25 cellular contexts compared by ENCODE assay signal in genomic region chr4:142607976-142608375, GRCh38.
"Had no signal": no experiment of that assay in that cellular context is flagged by ENCODE, and none has a peak within 500 bp of the region (broad histone marks: within the 10 kb centered on the region; RNA-seq: fewer than 3 reads in every experiment).

No MANE protein-coding gene starts in this region.

- ATAC-seq: effector memory CD8-positive, alpha-beta T cell; gastroesophageal sphincter; lower lobe of right lung; natural killer cell treated with Interleukin-12 subunit alpha and Interleukin-12 subunit beta and Interleukin-15 and Interleukin-18, amount 100 ng/mL, for 72 hours; right lobe of liver; stimulated activated naive B cell treated with anti-CD40 and anti-IgM and Interleukin-4, amounts not matched to agents 10 μg/mL and 1 μg/mL and 100 μg/mL, for 72 hours had no signal

- H3K4me1 ChIP-seq: gastroesophageal sphincter, left ventricle myocardium inferior, lower lobe of right lung, prostate gland, right lobe of liver had no signal

- H3K4me2 ChIP-seq: neural progenitor cell had no signal

- H3K9me3 ChIP-seq: ovary, prostate gland, right lobe of liver had no signal

- H3K27me3 ChIP-seq: esophagus muscularis mucosa, gastroesophageal sphincter, neural progenitor cell, ovary, right lobe of liver, stomach, transverse colon had no signal

- H2AFZ ChIP-seq: neural progenitor cell had no signal

- H3K9ac ChIP-seq: neural progenitor cell had no signal

- H3K4me3 ChIP-seq: esophagus muscularis mucosa, gastroesophageal sphincter, left ventricle myocardium inferior, lower lobe of right lung, neural progenitor cell, ovary, prostate gland, right lobe of liver, stomach, thoracic aorta, transverse colon had no signal

- H3K36me3 ChIP-seq: esophagus muscularis mucosa, gastroesophageal sphincter, left ventricle myocardium inferior, lower lobe of right lung, neural progenitor cell, ovary, prostate gland, right lobe of liver, stomach, thoracic aorta, transverse colon had no signal

- DNase-seq: cerebellar nuclear complex; effector memory CD8-positive, alpha-beta T cell; glutamatergic neuron; islet precursor cell; left ventricle myocardium inferior; lower lobe of right lung; mesendoderm; nucleus accumbens; ovary; retina; right lobe of liver; stimulated activated CD4-positive, alpha-beta T cell treated with anti-CD3 and anti-CD28 coated beads, Interleukin-2, amount 100 ng/mL, for 24 hours; stimulated activated CD4-positive, alpha-beta T cell treated with anti-CD3 and anti-CD28 coated beads, Interleukin-4, amount 100 ng/mL, for 4 hours; stimulated activated naive B cell treated with anti-CD40 and anti-IgM and Interleukin-4, amounts not matched to agents 10 μg/mL and 1 μg/mL and 100 μg/mL, for 72 hours; stomach; substantia nigra; transverse colon had no signal

- H3K27ac ChIP-seq: epithelial cell of prostate, esophagus muscularis mucosa, gastroesophageal sphincter, left ventricle myocardium inferior, lower lobe of right lung, neural progenitor cell, ovary, prostate gland, right lobe of liver, stomach, thoracic aorta had no signal

- FAIRE-seq: colon had no signal
